ENCODE assay signal across 1 cellular context in the genomic region with DNA sequence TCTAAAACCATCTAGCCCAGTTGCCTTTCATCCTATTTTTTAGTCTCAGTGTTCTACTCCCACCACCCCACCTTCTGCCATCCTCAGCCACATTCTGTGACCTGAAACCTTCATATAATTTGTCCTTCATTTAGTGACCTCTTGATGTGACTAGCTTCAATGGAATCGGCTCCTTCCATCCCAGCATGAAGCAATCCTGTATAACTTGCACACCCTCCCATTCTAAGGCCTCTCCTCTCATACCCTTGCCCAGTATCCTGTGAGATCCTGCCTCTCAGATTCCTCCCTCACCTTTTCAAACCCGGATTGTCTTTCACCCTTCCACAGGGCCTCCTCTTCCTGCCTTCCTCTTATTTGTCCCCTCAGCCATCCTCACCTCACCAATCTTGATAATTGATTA.
TF ChIP-seq lines count a peak whose summit lies in the region.

No MANE protein-coding gene starts in this region.

TF ChIP-seq in IMR-90, 13 proteins besides CTCF, POLR2A, EP300 and RAD21:
- TF ChIP-seq SMC3 (IDR thresholded peaks at IDR 0.05; ENCODE audit: low read depth, low read length) (no peak), NFE2L2 (IDR thresholded peaks at IDR 0.05; ENCODE audit: low read depth, low read length) (no peak), CEBPB (IDR thresholded peaks at IDR 0.05; ENCODE audit: low read depth, low read length) (peak; percentile 75), BHLHE40 (IDR thresholded peaks at IDR 0.05; ENCODE audit: low read depth, low read length) (no peak), MAFK (IDR thresholded peaks at IDR 0.05; ENCODE audit: low read depth, low read length) (no peak)
